ENCODE assay signal across 14 cellular contexts in genomic region chr20:44003609-44004008, GRCh38.
DNase-seq lines count a peak whose midpoint lies in the region; ATAC-seq and TF ChIP-seq lines count a peak whose summit lies in the region.
"Had no signal": no experiment of that assay in that cellular context is flagged by ENCODE, and none has a peak within 500 bp of the region (broad histone marks: within the 10 kb centered on the region; RNA-seq: fewer than 3 reads in every experiment).

No MANE protein-coding gene starts in this region.

- H4K91ac ChIP-seq in H9 (ENCODE audit: insufficient read length, low read depth, low read length) = no peak overlapping the region

- H3K18ac ChIP-seq in H9 (ENCODE audit: insufficient read length, low read depth, low read length) = no peak overlapping the region

- intact Hi-C loops in cardiac septum (cut with DNase I) (no loop called here), Right ventricle myocardium superior (cut with DNase I) (no loop called here), vagina (cut with DNase I) (no loop called here)

- H3K4me3 Mint-ChIP-seq in H9 = no peak overlapping the region
- H3K4me3 Mint-ChIP-seq: CD4-positive, alpha-beta memory T cell had no signal

- no peak overlapping the region for H2BK15ac ChIP-seq in H9 (ENCODE audit: low read depth, low read length)

- H2AFZ ChIP-seq in Karpas-422 (ENCODE audit: low read length) (no peak overlapping the region), H9 (ENCODE audit: low read length) (no peak overlapping the region)

- H2BK20ac ChIP-seq in H9 (ENCODE audit: low read depth, low read length, poor library complexity, severe bottlenecking) = no peak overlapping the region

- no peak overlapping the region for H2BK12ac ChIP-seq in H9 (ENCODE audit: insufficient read length, low read depth, low read length)

- H4K5ac ChIP-seq in H9 (ENCODE audit: insufficient read length, low read depth, low read length) = no peak overlapping the region

- H3K4me2 ChIP-seq in Karpas-422 (ENCODE audit: low read depth, low read length, poor library complexity, severe bottlenecking) (no peak overlapping the region), H9 (ENCODE audit: insufficient read depth, insufficient read length, low read length) (no peak overlapping the region)
- H3K4me2 ChIP-seq: A549 had no signal

- H3K4me1 ChIP-seq in Karpas-422 (ENCODE audit: low read length) = peaks cover 90% of the 10 kb centered on the region
- no peaks in the 10 kb centered on the region for H3K4me1 ChIP-seq in vagina
- H3K4me1 ChIP-seq in H9 (ENCODE audit: insufficient read depth, low read length) = no peaks in the 10 kb centered on the region
- H3K4me1 ChIP-seq: BE2C, HAP-1 had no signal

- H3K9me3 Mint-ChIP-seq in H9 = no peaks in the 10 kb centered on the region

- no peak overlapping the region for H3K56ac ChIP-seq in H9 (ENCODE audit: insufficient read length, low read depth, low read length)

- H3K36me3 ChIP-seq in Karpas-422 (ENCODE audit: insufficient read depth, low read length) = peaks cover 19% of the 10 kb centered on the region
- H3K36me3 ChIP-seq in vagina = no peaks in the 10 kb centered on the region
- H3K36me3 ChIP-seq: BE2C, HAP-1 had no signal

- H3K9me3 ChIP-seq in Karpas-422 (ENCODE audit: low read length) (no peaks in the 10 kb centered on the region), vagina (no peaks in the 10 kb centered on the region), H9 (ENCODE audit: control insufficient read depth, low read depth, low read length) (no peaks in the 10 kb centered on the region)
- H3K9me3 ChIP-seq: A549, BE2C, HAP-1 had no signal

- H3K27ac Mint-ChIP-seq in H9 = peak overlapping the region in 1 of 3 experiments; percentile 43; a peak in 1 of 7 replicates

- DNase-seq in cardiac septum (ENCODE audit: low spot score) (peak; percentile 66), Right ventricle myocardium superior (no peak), Karpas-422 (no peak), islet precursor cell (peak; percentile 28), vagina (ENCODE audit: extremely low spot score in 2 of 2) (peak; percentile 62 to 64), H9 (no peak), NCI-H345 treated with DMSO at 0.1 percent for 48 hours (lab: John Stamatoyannopoulos, UW; ENCODE audit: unreplicated experiment) (no peak)
- DNase-seq: BE2C; CD4-positive, alpha-beta memory T cell; DMS79; GOT3 had no signal

- H3K4me3 ChIP-seq in Karpas-422 (ENCODE audit: low read length) (no peak overlapping the region), vagina (no peak overlapping the region)
- H3K4me3 ChIP-seq: A549, HAP-1 had no signal

- no peaks in the 10 kb centered on the region for H3K23me2 ChIP-seq in H9 (ENCODE audit: insufficient read length, low read depth, low read length, poor library complexity, severe bottlenecking)

- H3K4me1 Mint-ChIP-seq in H9 = no peaks in the 10 kb centered on the region

- no peaks in the 10 kb centered on the region for H3K36me3 Mint-ChIP-seq in H9 (ENCODE audit: insufficient read depth in 1 of 3, low read depth in 3 of 3)
- H3K36me3 Mint-ChIP-seq: CD4-positive, alpha-beta memory T cell had no signal

- no peak for TF ChIP-seq POLR2A in vagina (IDR thresholded peaks at IDR 0.05)

- H3K79me2 ChIP-seq in Karpas-422 (ENCODE audit: low read length) (peaks cover 70% of the 10 kb centered on the region), H9 (ENCODE audit: insufficient read depth, low read length) (no peaks in the 10 kb centered on the region)

- H4K8ac ChIP-seq in H9 (replicated peaks; ENCODE audit: insufficient read length, low read depth, low read length) = no peak overlapping the region

- no peaks in the 10 kb centered on the region for H4K20me1 ChIP-seq in Karpas-422 (ENCODE audit: insufficient read depth, low read depth, low read length)
- no peaks in the 10 kb centered on the region for H4K20me1 ChIP-seq in H9 (ENCODE audit: control insufficient read depth, insufficient read depth, insufficient read length)

- no CpG with 5 or more reads among the region's 5 CpGs for WGBS in H9 (ENCODE audit: extremely low coverage, insufficient read length, low lambda C conversion rate)

- no peak overlapping the region for H3K4ac ChIP-seq in H9 (ENCODE audit: low read depth, low read length)

- H2BK120ac ChIP-seq in H9 (ENCODE audit: low read depth, low read length, poor library complexity, severe bottlenecking) = no peak overlapping the region

- peaks cover 3% of the 10 kb centered on the region for H3K27me3 Mint-ChIP-seq in H9 (ENCODE audit: low read depth)

- no peak overlapping the region for H2AK5ac ChIP-seq in H9 (ENCODE audit: insufficient read length, low read length)

- no peak overlapping the region for H2BK5ac ChIP-seq in H9 (ENCODE audit: insufficient read length, low read length)

- H3K9me2 ChIP-seq in Karpas-422 (replicated peaks; ENCODE audit: insufficient read depth, low read length) = no peaks in the 10 kb centered on the region

- H3K14ac ChIP-seq in H9 (ENCODE audit: insufficient read depth, low read length) = no peak overlapping the region; the same call in 1 of the 2 replicates

- H3K27ac ChIP-seq in Karpas-422 (ENCODE audit: low read length) = peak overlapping the region; percentile 41
- no peak overlapping the region for H3K27ac ChIP-seq in vagina
- H3K27ac ChIP-seq in H9 (ENCODE audit: insufficient read length, low read depth, low read length) = no peak overlapping the region
- H3K27ac ChIP-seq: A549, C4-2B had no signal

- H3K27me3 ChIP-seq in Karpas-422 (ENCODE audit: low read length) (no peaks in the 10 kb centered on the region), vagina (no peaks in the 10 kb centered on the region), H9 (ENCODE audit: insufficient read depth, low read length) (no peaks in the 10 kb centered on the region)
- H3K27me3 ChIP-seq: BE2C had no signal

- ATAC-seq in Right ventricle myocardium superior (ENCODE audit: poor library complexity) = no peak

- no peaks in the 10 kb centered on the region for H3K79me1 ChIP-seq in H9 (ENCODE audit: insufficient read depth, low read depth, low read length, poor library complexity, severe bottlenecking)

- TF ChIP-seq CTCF in vagina (IDR thresholded peaks at IDR 0.05) (no peak), H9 (conservative IDR thresholded peaks at IDR 0.05) (no peak)

- H3K9ac ChIP-seq in Karpas-422 (ENCODE audit: low read length) (no peak overlapping the region), H9 (ENCODE audit: extremely low read depth, insufficient read length, low read length) (no peak overlapping the region)

- no peak overlapping the region for H3T11ph ChIP-seq in H9 (ENCODE audit: low read length)

- H3K23ac ChIP-seq in H9 (ENCODE audit: insufficient read length, low read depth, low read length) = no peak overlapping the region

Comparison
In these comparisons a context has a peak if more than half of its experiments do, and no peak if none do; other contexts are left out.
1. DNase-seq: peak in cardiac septum (single experiment), islet precursor cell (single experiment) and vagina (2 of 2); none in Right ventricle myocardium superior (single experiment), Karpas-422 (single experiment), H9 (single experiment) and NCI-H345 treated with DMSO at 0.1 percent for 48 hours (single experiment).